ENCODE assay signal across 21 cellular contexts in the genomic region with DNA sequence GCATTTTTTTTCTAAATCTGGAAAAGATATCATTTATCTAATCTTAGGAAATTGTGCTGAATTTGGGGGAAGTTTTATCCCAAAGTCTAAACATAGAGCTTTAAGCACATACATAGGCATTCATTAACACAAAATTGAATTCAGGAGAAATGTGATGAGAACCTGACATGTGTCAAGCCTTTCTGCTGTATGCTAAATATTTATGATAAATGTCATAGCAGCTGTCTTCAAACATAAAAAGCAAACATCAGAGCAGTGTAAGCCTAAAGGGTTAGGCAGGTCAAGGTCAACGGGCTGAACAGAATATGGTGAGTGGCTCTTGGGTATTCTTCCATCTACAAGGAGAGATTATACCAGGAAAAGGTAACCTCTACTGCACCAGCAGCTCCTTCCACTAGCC.
DNase-seq lines count a peak whose midpoint lies in the region; TF ChIP-seq lines count a peak whose summit lies in the region.
"Had no signal": no experiment of that assay in that cellular context is flagged by ENCODE, and none has a peak within 500 bp of the region (broad histone marks: within the 10 kb centered on the region; RNA-seq: fewer than 3 reads in every experiment).

No MANE protein-coding gene starts in this region.

- H3K27ac ChIP-seq in dorsolateral prefrontal cortex: peak overlapping the region; percentile 88 to 99 (median 96)
- peak overlapping the region; percentile 66 to 85 for H3K27ac ChIP-seq in uterus
- H3K27ac ChIP-seq in CD4-positive, alpha-beta memory T cell (ENCODE audit: low read depth, low read length): no peak overlapping the region
- H3K27ac ChIP-seq: thyroid gland had no signal

- TF ChIP-seq CTCF in dorsolateral prefrontal cortex (IDR thresholded peaks at IDR 0.05 in 54 of 56, conservative IDR thresholded peaks at IDR 0.05 in 2 of 56; ENCODE audit: low read depth in 1 of 56, partially characterized antibody in 56 of 56): no peak
- TF ChIP-seq CTCF in osteocyte (IDR thresholded peaks at IDR 0.05): no peak
- no peak for TF ChIP-seq CTCF in uterus (IDR thresholded peaks at IDR 0.05)

- DNase-seq in NCI-H1694 treated with DMSO at 0.1 percent for 48 hours (lab: John Stamatoyannopoulos, UW) (peak; percentile 7), NCI-H1694 (lab: John Stamatoyannopoulos, UW) (no peak), dorsolateral prefrontal cortex (no peak), osteocyte (ENCODE audit: extremely low spot score, unreplicated experiment) (no peak), uterus (no peak), NCI-H2107 (lab: John Stamatoyannopoulos, UW) (no peak), NK-92 (lab: John Stamatoyannopoulos, UW; ENCODE audit: unreplicated experiment) (no peak)
- DNase-seq in CD4-positive, alpha-beta memory T cell: no peak
- DNase-seq: 8988T; activated CD4-positive, alpha-beta T cell treated with anti-CD3 and anti-CD28 coated beads, Interleukin-2, amount 50 U/mL, for 1 hour; activated CD8-positive, alpha-beta memory T cell treated with anti-CD3 and anti-CD28 coated beads, Interleukin-2, amount 50 U/mL, for 48 hours; activated effector memory CD4-positive, alpha-beta T cell treated with anti-CD3 and anti-CD28 coated beads, Interleukin-2, amount 50 U/mL, for 16 hours; heart left ventricle; NCI-H187 treated with DMSO at 0.1 percent for 48 hours; NCI-H446 treated with DMSO at 0.1 percent for 48 hours; retina had no signal

- no peaks in the 10 kb centered on the region for H3K36me3 Mint-ChIP-seq in osteocyte (ENCODE audit: unreplicated experiment)
- no peaks in the 10 kb centered on the region for H3K36me3 Mint-ChIP-seq in CD4-positive, alpha-beta memory T cell
- H3K36me3 Mint-ChIP-seq: natural killer cell treated with Interleukin-12 subunit alpha and Interleukin-12 subunit beta and Interleukin-15 and Interleukin-18, amount 100 ng/mL, for 72 hours had no signal

- POLR2A ChIA-PET in CD4-positive, alpha-beta memory T cell (lab: Charles Lee; ENCODE audit: partially characterized antibody): no interaction called here

- CTCF ChIA-PET in CD4-positive, alpha-beta memory T cell (lab: Charles Lee; ENCODE audit: partially characterized antibody): no interaction called here

- H3K4me3 ChIP-seq in dorsolateral prefrontal cortex: no peak overlapping the region
- H3K4me3 ChIP-seq in uterus: no peak overlapping the region
- no peak overlapping the region for H3K4me3 ChIP-seq in CD4-positive, alpha-beta memory T cell (ENCODE audit: low read length in 2 of 2)
- H3K4me3 ChIP-seq: heart left ventricle, K562, lung, thyroid gland had no signal

- H3K9me3 ChIP-seq in uterus: no peaks in the 10 kb centered on the region
- no peaks in the 10 kb centered on the region for H3K9me3 ChIP-seq in CD4-positive, alpha-beta memory T cell (ENCODE audit: control insufficient read depth in 1 of 2, low read length in 2 of 2)
- H3K9me3 ChIP-seq: BE2C, heart left ventricle, thyroid gland had no signal

- no peaks in the 10 kb centered on the region for H3K9me3 Mint-ChIP-seq in osteocyte (ENCODE audit: unreplicated experiment)
- H3K9me3 Mint-ChIP-seq in CD4-positive, alpha-beta memory T cell: peaks cover 3 to 13% (median 7%) of the 10 kb centered on the region in 8 donors
- H3K9me3 Mint-ChIP-seq: natural killer cell treated with Interleukin-12 subunit alpha and Interleukin-12 subunit beta and Interleukin-15 and Interleukin-18, amount 100 ng/mL, for 72 hours had no signal

- peak overlapping the region; percentile 95 for H3K27ac Mint-ChIP-seq in osteocyte (ENCODE audit: unreplicated experiment)
- H3K27ac Mint-ChIP-seq in CD4-positive, alpha-beta memory T cell: no peak overlapping the region
- H3K27ac Mint-ChIP-seq: natural killer cell treated with Interleukin-12 subunit alpha and Interleukin-12 subunit beta and Interleukin-15 and Interleukin-18, amount 100 ng/mL, for 72 hours had no signal

- H3K27me3 Mint-ChIP-seq in osteocyte (ENCODE audit: unreplicated experiment): no peaks in the 10 kb centered on the region
- H3K27me3 Mint-ChIP-seq in CD4-positive, alpha-beta memory T cell: no peaks in the 10 kb centered on the region
- H3K27me3 Mint-ChIP-seq: natural killer cell treated with Interleukin-12 subunit alpha and Interleukin-12 subunit beta and Interleukin-15 and Interleukin-18, amount 100 ng/mL, for 72 hours had no signal

- H3K4me1 Mint-ChIP-seq in osteocyte (ENCODE audit: unreplicated experiment): peaks cover 57% of the 10 kb centered on the region
- no peaks in the 10 kb centered on the region for H3K4me1 Mint-ChIP-seq in CD4-positive, alpha-beta memory T cell

- no peak for TF ChIP-seq POLR2A in uterus (IDR thresholded peaks at IDR 0.05)

- H3K4me3 Mint-ChIP-seq in osteocyte (ENCODE audit: unreplicated experiment): no peak overlapping the region
- H3K4me3 Mint-ChIP-seq in CD4-positive, alpha-beta memory T cell: no peak overlapping the region
- H3K4me3 Mint-ChIP-seq: natural killer cell treated with Interleukin-12 subunit alpha and Interleukin-12 subunit beta and Interleukin-15 and Interleukin-18, amount 100 ng/mL, for 72 hours had no signal

- intact Hi-C loops in dorsolateral prefrontal cortex (cut with DNase I) (loop anchor here (2.0 to 10.0 kb wide), 2 partner anchors 71 to 91 kb away; no protein-coding TSS in a partner anchor), uterus (cut with DNase I; ENCODE audit: low total_unique reads) (loop anchor here (10.0 kb wide), 1 partner anchor 1149 kb away; no protein-coding TSS in a partner anchor)
- intact Hi-C loops in CD4-positive, alpha-beta memory T cell (cut with micrococcal nuclease): no loop called here

- H3K36me3 ChIP-seq in uterus: no peaks in the 10 kb centered on the region
- no peaks in the 10 kb centered on the region for H3K36me3 ChIP-seq in CD4-positive, alpha-beta memory T cell (ENCODE audit: insufficient read depth, low read length)
- H3K36me3 ChIP-seq: BE2C, heart left ventricle, thyroid gland had no signal

- H3K27me3 ChIP-seq in dorsolateral prefrontal cortex (no peaks in the 10 kb centered on the region), uterus (no peaks in the 10 kb centered on the region)
- H3K27me3 ChIP-seq in CD4-positive, alpha-beta memory T cell (ENCODE audit: insufficient read depth, low read length): no peaks in the 10 kb centered on the region
- H3K27me3 ChIP-seq: BE2C, heart left ventricle, thyroid gland had no signal

- H3K4me1 ChIP-seq in uterus: peaks cover 5 to 13% of the 10 kb centered on the region in 2 donors
- H3K4me1 ChIP-seq in CD4-positive, alpha-beta memory T cell (ENCODE audit: insufficient read depth, low read length): no peaks in the 10 kb centered on the region
